ENCODE assay signal across 8 cellular contexts in the genomic region with DNA sequence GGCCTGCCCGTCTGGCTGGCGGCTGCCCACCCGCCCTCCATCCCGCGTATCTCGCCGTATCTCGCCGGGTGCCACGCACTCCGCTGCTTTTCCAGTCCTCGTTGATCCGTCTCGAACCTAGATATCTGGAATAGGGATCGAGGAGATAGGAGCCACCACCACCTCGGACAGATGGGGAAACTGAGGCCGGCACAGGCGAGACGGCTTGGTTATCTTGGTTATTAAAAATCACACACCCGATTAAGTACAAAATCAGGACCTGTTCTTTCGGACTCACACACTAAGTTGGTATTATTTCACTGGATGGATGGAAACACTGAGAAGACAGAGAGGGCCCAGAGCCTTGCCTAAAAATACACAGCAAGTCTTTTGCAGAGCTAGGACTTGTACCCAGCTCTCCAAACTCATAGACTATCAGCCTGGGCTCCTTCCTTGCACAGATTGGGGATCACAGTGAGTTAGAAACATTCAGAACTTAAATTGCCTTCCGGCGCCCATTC. TPM values are rescaled to one million over a fixed set of nuclear protein-coding genes. Genes with fewer than 3 reads are reported as not detected.
A peak's percentile ranks its signal among the peaks of the same experiment; 100 is the strongest.
DNase-seq lines count a peak whose midpoint lies in the region; ATAC-seq and TF ChIP-seq lines count a peak whose summit lies in the region.

No MANE protein-coding gene starts in this region.

- no peaks in the 10 kb centered on the region for H3K9me3 ChIP-seq in iPS-18a (ENCODE audit: control insufficient read depth, low read depth, low read length)

- H3K36me3 Mint-ChIP-seq in activated B cell treated with CpG ODN at 0.5 μM for 24 hours (ENCODE audit: low read depth) = peaks cover 4% of the 10 kb centered on the region
- H3K36me3 Mint-ChIP-seq in stimulated activated memory B cell treated with anti-CD40 and anti-IgM and Interleukin-4, amounts not matched to agents 10 μg/mL and 1 μg/mL and 100 μg/mL, for 72 hours = no peaks in the 10 kb centered on the region

- intact Hi-C loops in activated B cell treated with CpG ODN at 0.5 μM for 24 hours (cut with micrococcal nuclease) = loop anchor here (2.0 to 10.0 kb wide), 3 partner anchors 30 to 1576 kb away; a partner anchor contains a TSS

- peak overlapping the region; percentile 80 for H3K4me3 ChIP-seq in iPS-18a (ENCODE audit: low read length)

- H3K27me3 ChIP-seq in iPS-18a (ENCODE audit: control insufficient read depth, insufficient read depth, low read length) = peaks cover 12% of the 10 kb centered on the region

- no peaks in the 10 kb centered on the region for H3K36me3 ChIP-seq in iPS-18a (ENCODE audit: control insufficient read depth, low read depth, low read length)

- peak; percentile 16 for DNase-seq in NCI-H345 (lab: John Stamatoyannopoulos, UW)
- DNase-seq in NCI-H345 treated with DMSO at 0.1 percent for 48 hours (lab: John Stamatoyannopoulos, UW; ENCODE audit: unreplicated experiment) = no peak
- no peak for DNase-seq in activated B cell treated with CpG ODN at 0.5 μM for 24 hours
- DNase-seq in cortex of kidney (lab: John Stamatoyannopoulos, UW) = no peak
- no peak for DNase-seq in NK-92 treated with Interleukin-12 subunit alpha and Interleukin-12 subunit beta, amount 100 ng/mL, for 24 hours (lab: John Stamatoyannopoulos, UW)

- CTCF ChIA-PET in activated B cell treated with CpG ODN at 0.5 μM for 24 hours (lab: Charles Lee) = interaction anchor here (1.1 to 5.4 kb wide), 3 partner anchors 29 to 127 kb away, joined by 4 to 21 read pairs (median 7); no protein-coding TSS in a partner anchor

- H3K9ac ChIP-seq in iPS-18a (ENCODE audit: low read length) = peak overlapping the region; percentile 28

- peaks cover 20% of the 10 kb centered on the region for H3K4me1 Mint-ChIP-seq in activated B cell treated with CpG ODN at 0.5 μM for 24 hours
- peaks cover 25% of the 10 kb centered on the region for H3K4me1 Mint-ChIP-seq in stimulated activated memory B cell treated with anti-CD40 and anti-IgM and Interleukin-4, amounts not matched to agents 10 μg/mL and 1 μg/mL and 100 μg/mL, for 72 hours

- POLR2A ChIA-PET in activated B cell treated with CpG ODN at 0.5 μM for 24 hours (lab: Charles Lee) = interaction anchor here (1.2 to 4.6 kb wide), 3 partner anchors 39 to 489 kb away, joined by 3 to 39 read pairs (median 7); a partner anchor contains a TSS

- no peak overlapping the region for H3K27ac ChIP-seq in iPS-18a (ENCODE audit: low read length)

- peaks cover 7% of the 10 kb centered on the region for H3K4me1 ChIP-seq in iPS-18a (ENCODE audit: control insufficient read depth, low read depth, low read length)

- no peaks in the 10 kb centered on the region for H3K9me3 Mint-ChIP-seq in activated B cell treated with CpG ODN at 0.5 μM for 24 hours
- no peaks in the 10 kb centered on the region for H3K9me3 Mint-ChIP-seq in stimulated activated memory B cell treated with anti-CD40 and anti-IgM and Interleukin-4, amounts not matched to agents 10 μg/mL and 1 μg/mL and 100 μg/mL, for 72 hours

- H3K27me3 Mint-ChIP-seq in activated B cell treated with CpG ODN at 0.5 μM for 24 hours = no peaks in the 10 kb centered on the region
- no peaks in the 10 kb centered on the region for H3K27me3 Mint-ChIP-seq in stimulated activated memory B cell treated with anti-CD40 and anti-IgM and Interleukin-4, amounts not matched to agents 10 μg/mL and 1 μg/mL and 100 μg/mL, for 72 hours

- H3K4me3 Mint-ChIP-seq in activated B cell treated with CpG ODN at 0.5 μM for 24 hours = peak overlapping the region; percentile 98
- H3K4me3 Mint-ChIP-seq in stimulated activated memory B cell treated with anti-CD40 and anti-IgM and Interleukin-4, amounts not matched to agents 10 μg/mL and 1 μg/mL and 100 μg/mL, for 72 hours = peak overlapping the region; percentile 80

- peak overlapping the region; percentile 19 for H3K27ac Mint-ChIP-seq in activated B cell treated with CpG ODN at 0.5 μM for 24 hours
- H3K27ac Mint-ChIP-seq in stimulated activated memory B cell treated with anti-CD40 and anti-IgM and Interleukin-4, amounts not matched to agents 10 μg/mL and 1 μg/mL and 100 μg/mL, for 72 hours = peak overlapping the region; percentile 95

- TF ChIP-seq CTCF in activated B cell treated with CpG ODN at 0.5 μM for 24 hours (IDR thresholded peaks at IDR 0.05) = no peak

- no peak for ATAC-seq in activated B cell treated with CpG ODN at 0.5 μM for 24 hours (ENCODE audit: low read depth)
- no peak for ATAC-seq in stimulated activated memory B cell treated with anti-CD40 and anti-IgM and Interleukin-4, amounts not matched to agents 10 μg/mL and 1 μg/mL and 100 μg/mL, for 72 hours
- ATAC-seq in HG03442 (IDR thresholded peaks at IDR 0.05; ENCODE audit: unreplicated experiment) = no peak

RNA-seq across cellular contexts. Expression of a gene that starts 0.7 kb away (rescaled TPM):
- total RNA-seq in activated B cell treated with CpG ODN at 0.5 μM for 24 hours = 8.9 and 11.0 TPM in 2 replicates

RNA-seq across cellular contexts. Expression of a gene that starts 16.6 kb away (rescaled TPM):
- total RNA-seq in activated B cell treated with CpG ODN at 0.5 μM for 24 hours = not detected in 2 replicates

RNA-seq across cellular contexts. Expression of a gene that starts 39.2 kb away (rescaled TPM):
- total RNA-seq in activated B cell treated with CpG ODN at 0.5 μM for 24 hours = 3.5 and 4.2 TPM in 2 replicates

RNA-seq across cellular contexts. Expression of a gene that starts 39.3 kb away (rescaled TPM):
- 28.5 and 36.8 TPM in 2 replicates for total RNA-seq in activated B cell treated with CpG ODN at 0.5 μM for 24 hours
